ENCODE assay signal across 8 cellular contexts in the genomic region with DNA sequence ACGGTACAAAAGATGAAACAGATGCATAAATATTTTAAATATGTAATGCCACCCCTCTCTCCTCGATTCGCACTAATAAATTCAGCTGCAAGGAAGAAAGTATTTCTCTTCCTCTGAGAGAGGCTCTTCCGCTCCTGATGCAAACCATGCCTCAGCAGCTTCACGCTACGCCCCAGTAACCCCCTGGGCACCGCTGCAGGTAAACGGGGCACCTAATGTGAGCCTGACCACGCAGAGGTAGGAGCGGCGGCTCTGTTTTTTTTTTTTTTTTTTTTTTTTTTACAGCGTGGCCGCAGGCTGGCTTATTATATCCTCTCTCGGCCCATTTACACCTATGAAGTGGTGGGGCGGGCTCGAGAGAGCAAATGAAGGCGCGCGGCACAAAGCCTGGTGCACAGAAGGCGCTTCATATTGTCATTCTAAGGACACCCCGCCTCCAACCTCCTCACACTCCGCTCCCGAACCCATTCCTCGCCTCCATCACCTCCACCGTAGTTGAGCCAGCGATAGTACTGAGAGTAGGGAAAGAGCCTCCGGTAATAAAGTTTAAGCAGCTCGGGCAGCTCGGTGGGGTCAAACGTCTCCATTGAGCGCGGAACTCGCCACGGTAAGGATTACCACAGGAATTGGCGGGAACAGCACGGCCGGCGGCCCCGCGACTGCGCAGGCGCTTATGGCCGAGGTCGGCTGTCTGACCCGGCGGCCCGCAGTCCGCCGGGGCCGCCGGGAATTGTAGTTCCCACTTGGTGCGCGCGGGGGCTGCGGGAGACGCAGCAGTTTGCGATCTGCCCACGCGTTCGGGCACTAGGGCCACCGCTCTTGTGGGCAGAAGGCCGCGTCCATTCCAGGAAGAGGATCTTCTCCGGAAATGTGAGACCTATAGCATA. TPM values are rescaled to one million over a fixed set of nuclear protein-coding genes. Genes with fewer than 3 reads are reported as not detected.
DNase-seq lines count a peak whose midpoint lies in the region; ATAC-seq, FAIRE-seq and TF ChIP-seq lines count a peak whose summit lies in the region.

A gene (minus strand): TSS at position 612 of the 887 bp plus-strand sequence. CDS start 25 bp downstream, at position 587.

- peaks cover 2 to 29% (median 15%) of the 10 kb centered on the region in 4 experiments; a peak in 5 of 8 replicates for H3K36me3 ChIP-seq in H1 (ENCODE audit: control insufficient read depth in 2 of 4, insufficient read depth in 4 of 4, low read length in 3 of 4)

- no peak for TF ChIP-seq RAD21 in H1 (IDR thresholded peaks at IDR 0.05 in 1 of 2, conservative IDR thresholded peaks at IDR 0.05 in 1 of 2; ENCODE audit: low read depth in 2 of 2, low read length in 2 of 2)

- H2AK5ac ChIP-seq in H1 (ENCODE audit: low read depth, low read length): no peak within 1 kb of the TSS

- H4K8ac ChIP-seq in H1 (ENCODE audit: extremely low read depth, insufficient read depth, low read length): peak within 1 kb of the TSS; percentile 99

- ATAC-seq in GM21367 (IDR thresholded peaks at IDR 0.05; ENCODE audit: unreplicated experiment): peak; percentile 58

- H3K9ac ChIP-seq in H1 (replicated peaks in 1 of 4; ENCODE audit: extremely low read depth in 1 of 4, low read depth in 3 of 4, low read length in 3 of 4): peak within 1 kb of the TSS; percentile 96 to 100 (median 98)

- H3K18ac ChIP-seq in H1 (ENCODE audit: extremely low read depth, low read length): peak within 1 kb of the TSS; percentile 95

- H2BK12ac ChIP-seq in H1 (ENCODE audit: low read depth, low read length): peak within 1 kb of the TSS; percentile 96

- POLR2A ChIA-PET in activated CD8-positive, alpha-beta memory T cell treated with anti-CD3 and anti-CD28 coated beads for 36 hours (lab: Charles Lee): interaction anchor here (0.7 to 1.0 kb wide), 7 partner anchors 27 to 369 kb away, joined by 3 to 12 read pairs (median 6); a partner anchor contains a TSS
- POLR2A ChIA-PET in H1 (lab: Charles Lee; ENCODE audit: partially characterized antibody): interaction anchor here (0.5 to 43.7 kb wide), 17 partner anchors 11 to 501 kb away, joined by 3 to 1406 read pairs (median 4); a partner anchor contains a TSS

- H3K27ac ChIP-seq in H1 (ENCODE audit: low read depth, low read length): peak within 1 kb of the TSS; percentile 98

- peak within 1 kb of the TSS; percentile 63 to 81 for H3K4me2 ChIP-seq in H1 (ENCODE audit: insufficient read depth in 1 of 2, low read depth in 2 of 2, low read length in 2 of 2)

- no peak for TF ChIP-seq EP300 in H1 (IDR thresholded peaks at IDR 0.05; ENCODE audit: borderline replicate concordance in 1 of 2, low read depth in 2 of 2, low read length in 2 of 2)

- no peak for TF ChIP-seq CTCF in H1 (IDR thresholded peaks at IDR 0.05; ENCODE audit: control extremely low read depth in 1 of 3, insufficient read depth in 1 of 3, low read depth in 1 of 3, low read length in 3 of 3)

- H3K9me3 ChIP-seq in H1 (ENCODE audit: insufficient read depth in 2 of 2, low read depth in 1 of 2, low read length in 1 of 2): no peaks in the 10 kb centered on the region

- peaks cover 0 to 3% of the 10 kb centered on the region in 2 experiments for H4K20me1 ChIP-seq in H1 (replicated peaks in 1 of 2; ENCODE audit: control insufficient read depth in 1 of 2, insufficient read depth in 2 of 2, low read length in 2 of 2)

- H2BK15ac ChIP-seq in H1 (ENCODE audit: low read length): no peak within 1 kb of the TSS

- peaks cover 0 to 4% (median 0%) of the 10 kb centered on the region in 4 experiments; a peak in 2 of 7 replicates for H3K4me1 ChIP-seq in H1 (replicated peaks in 1 of 4; ENCODE audit: control insufficient read depth in 3 of 4, insufficient read depth in 4 of 4, low read length in 3 of 4)

- no peak for FAIRE-seq in H1 (lab: Jason Lieb, UNC)

- peak within 1 kb of the TSS; percentile 94 for H3K4ac ChIP-seq in H1 (replicated peaks; ENCODE audit: insufficient read length, low read depth, low read length)

- H2BK120ac ChIP-seq in H1 (replicated peaks; ENCODE audit: low read depth, low read length): peak within 1 kb of the TSS; percentile 87

- peak within 1 kb of the TSS; percentile 97 for H4K5ac ChIP-seq in H1 (ENCODE audit: insufficient read length, low read depth, low read length)

- 1% methylated on average over 64 of the region's 64 CpGs; no CpG with 5 or more reads in 1 of the 2 experiments for WGBS in H1 (ENCODE audit: extremely low coverage in 1 of 2, insufficient coverage in 1 of 2, insufficient read length in 1 of 2, insufficient replicate concordance in 2 of 2, low coverage in 1 of 2, low lambda C conversion rate in 2 of 2, missing lambda C conversion rate in 1 of 2), 2 experiments

- peak; percentile 85 for DNase-seq in COR-L47 (lab: John Stamatoyannopoulos, UW)
- DNase-seq in HT1080 (ENCODE audit: low read depth): peak; percentile 86
- DNase-seq in NOMO-1 (lab: John Stamatoyannopoulos, UW; ENCODE audit: unreplicated experiment in 2 of 2): peak; percentile 87 to 95
- peak; percentile 64 to 94 for DNase-seq in H1 (ENCODE audit: low read depth in 1 of 2, low spot score in 2 of 2)
- DNase-seq in mesenteric fat pad (ENCODE audit: low spot score): peak; percentile 94
- peak; percentile 74 for DNase-seq in stimulated activated CD8-positive, alpha-beta memory T cell treated with anti-CD3 and anti-CD28 coated beads, Interleukin-12 subunit alpha, Interleukin-12 subunit beta, amount 100 ng/mL, for 4 hours (ENCODE audit: low read depth)

- H2BK20ac ChIP-seq in H1 (ENCODE audit: low read length): no peak within 1 kb of the TSS

- no peaks in the 10 kb centered on the region for H3K27me3 ChIP-seq in H1 (replicated peaks in 1 of 4; ENCODE audit: control insufficient read depth in 3 of 4, extremely low read depth in 1 of 4, insufficient read depth in 3 of 4, low read length in 3 of 4)

- no peaks in the 10 kb centered on the region for H3K79me1 ChIP-seq in H1 (ENCODE audit: low read depth, low read length)

- peak within 1 kb of the TSS; percentile 60 for H3K56ac ChIP-seq in H1 (replicated peaks; ENCODE audit: insufficient read length, low read depth, low read length)

- peak within 1 kb of the TSS; percentile 97 for H2AFZ ChIP-seq in H1 (ENCODE audit: low read length)

- no peak within 1 kb of the TSS for H3K23ac ChIP-seq in H1 (ENCODE audit: insufficient read length)

- peaks cover 7% of the 10 kb centered on the region for H3K23me2 ChIP-seq in H1 (ENCODE audit: low read depth, low read length)

- H2BK5ac ChIP-seq in H1 (ENCODE audit: low read depth, low read length): peak within 1 kb of the TSS; percentile 98

- peak within 1 kb of the TSS; percentile 91 for H4K91ac ChIP-seq in H1 (replicated peaks; ENCODE audit: insufficient read length, low read length)

- peak in 1 of 2 experiments; percentile 95; a peak in 2 of 3 replicates for TF ChIP-seq POLR2A in H1 (IDR thresholded peaks at IDR 0.05; ENCODE audit: control extremely low read depth in 1 of 2, low read depth in 2 of 2, low read length in 2 of 2)

- H3K14ac ChIP-seq in H1 (ENCODE audit: insufficient read length): peak within 1 kb of the TSS; percentile 68

- H3K79me2 ChIP-seq in H1 (ENCODE audit: control insufficient read depth in 1 of 2, insufficient read depth in 2 of 2, low read length in 2 of 2): peaks cover 0 to 10% of the 10 kb centered on the region in 2 experiments; a peak in 2 of 4 replicates

- CTCF ChIA-PET in activated CD8-positive, alpha-beta memory T cell treated with anti-CD3 and anti-CD28 coated beads for 36 hours (lab: Charles Lee): interaction anchor here (1.0 to 1.6 kb wide), 2 partner anchors 252 to 263 kb away, joined by 3 to 4 read pairs; no protein-coding TSS in a partner anchor
- CTCF ChIA-PET in H1 (lab: Charles Lee; ENCODE audit: partially characterized antibody): interaction anchor here (0.6 to 3.2 kb wide), 7 partner anchors 8 to 346 kb away, joined by 3 to 16 read pairs (median 4); no protein-coding TSS in a partner anchor

- peak within 1 kb of the TSS; percentile 70 to 95 (median 90) for H3K4me3 ChIP-seq in H1 (ENCODE audit: extremely low read depth in 1 of 4, insufficient read depth in 2 of 4, low read depth in 3 of 4, low read length in 4 of 4)

TF ChIP-seq in H1, 55 proteins besides CTCF, POLR2A, EP300 and RAD21 (continues in another document):
- TF ChIP-seq SP2 (IDR thresholded peaks at IDR 0.05; ENCODE audit: low read length): no peak
- no peak for TF ChIP-seq JUND (IDR thresholded peaks at IDR 0.05; ENCODE audit: low read length)
- TF ChIP-seq TAF7 (optimal IDR thresholded peaks at IDR 0.05; ENCODE audit: borderline replicate concordance, low read depth, low read length): peak; percentile 88
- TF ChIP-seq CEBPB (IDR thresholded peaks at IDR 0.05; ENCODE audit: low read depth, low read length): no peak
- no peak for TF ChIP-seq RNF2 (IDR thresholded peaks at IDR 0.05; ENCODE audit: borderline replicate concordance, low read depth, low read length, missing control alignments, poor library complexity, severe bottlenecking)
- TF ChIP-seq EGR1 (IDR thresholded peaks at IDR 0.05; ENCODE audit: borderline replicate concordance, low read depth, low read length): peak; percentile 87
- TF ChIP-seq CHD1 (IDR thresholded peaks at IDR 0.05; ENCODE audit: low read depth, low read length): no peak; the same call in none of the 2 replicates
- no peak for TF ChIP-seq ZNF274 (IDR thresholded peaks at IDR 0.05; ENCODE audit: borderline replicate concordance, extremely low read depth, low read length)

RNA-seq across cellular contexts. Expression of the gene that starts here (rescaled TPM):
- 56.7 and 61.0 TPM in 2 replicates for total RNA-seq in HT1080 (2014; rRNA removed; shearing (Covaris generic))
- 64.5 and 70.8 TPM in 2 replicates for polyA plus RNA-seq in HT1080 (2015; cell fraction: cytosol; rRNA removed)
- 63.1 and 72.2 TPM in 2 replicates for polyA plus RNA-seq in HT1080 (2015; cell fraction: nucleus; rRNA removed)
- total RNA-seq in activated CD8-positive, alpha-beta memory T cell treated with anti-CD3 and anti-CD28 coated beads for 36 hours: 10 to 100 TPM; 78.0 to 85.9 TPM
- total RNA-seq in H1 (2021; fragmentation: NEBNext Ultra II Directional; extraction: Animal tissue kit (Norgen Biotek cat#: 25700)): 52.4 and 57.9 TPM in 2 replicates
- 38.6 and 61.9 TPM in 2 replicates for polyA plus RNA-seq in H1 (2011; rRNA removed)
- polyA plus RNA-seq in H1 (2011; cell fraction: cytosol; rRNA removed): 52.7 TPM
- polyA plus RNA-seq in H1 (2011; cell fraction: nucleus; rRNA removed): 17.3 TPM
- polyA plus RNA-seq in H1 (2012, experiment 1 of 2): 42.6 to 56.6 TPM (median 47.7 TPM) in 4 replicates
- polyA plus RNA-seq in H1 (2012, experiment 2 of 2): 14.2 TPM
- polyA plus RNA-seq in H1 (2013, experiment 1 of 2): 52.6 TPM
- 53.4 TPM for polyA plus RNA-seq in H1 (2013, experiment 2 of 2)
- polyA minus RNA-seq in H1 (2011; rRNA and poly(A)+ RNA removed): 50.7 and 84.2 TPM in 2 replicates
- 28.2 TPM for polyA minus RNA-seq in H1 (2011; cell fraction: cytosol; rRNA and poly(A)+ RNA removed)
- 54.4 TPM for polyA minus RNA-seq in H1 (2011; cell fraction: nucleus; rRNA and poly(A)+ RNA removed)
- 3.2 TPM for total RNA-seq in mesenteric fat pad

Comparison
In these comparisons a context has a peak if more than half of its experiments do, and no peak if none do; other contexts are left out.
1. Peak in every context shown above with its lines: DNase-seq, ATAC-seq, H3K4me3 ChIP-seq and H3K27ac ChIP-seq.
2. RNA of the gene that starts here (total RNA-seq): 78.0 to 85.9 TPM in activated CD8-positive, alpha-beta memory T cell treated with anti-CD3 and anti-CD28 coated beads for 36 hours, 56.7 to 61.0 TPM in HT1080 and 52.4 to 57.9 TPM in H1; 3.2 TPM in mesenteric fat pad (single experiment); every median in the first group is over 10 times any median in the second.